8 cellular contexts compared by ENCODE assay signal in the genomic region with DNA sequence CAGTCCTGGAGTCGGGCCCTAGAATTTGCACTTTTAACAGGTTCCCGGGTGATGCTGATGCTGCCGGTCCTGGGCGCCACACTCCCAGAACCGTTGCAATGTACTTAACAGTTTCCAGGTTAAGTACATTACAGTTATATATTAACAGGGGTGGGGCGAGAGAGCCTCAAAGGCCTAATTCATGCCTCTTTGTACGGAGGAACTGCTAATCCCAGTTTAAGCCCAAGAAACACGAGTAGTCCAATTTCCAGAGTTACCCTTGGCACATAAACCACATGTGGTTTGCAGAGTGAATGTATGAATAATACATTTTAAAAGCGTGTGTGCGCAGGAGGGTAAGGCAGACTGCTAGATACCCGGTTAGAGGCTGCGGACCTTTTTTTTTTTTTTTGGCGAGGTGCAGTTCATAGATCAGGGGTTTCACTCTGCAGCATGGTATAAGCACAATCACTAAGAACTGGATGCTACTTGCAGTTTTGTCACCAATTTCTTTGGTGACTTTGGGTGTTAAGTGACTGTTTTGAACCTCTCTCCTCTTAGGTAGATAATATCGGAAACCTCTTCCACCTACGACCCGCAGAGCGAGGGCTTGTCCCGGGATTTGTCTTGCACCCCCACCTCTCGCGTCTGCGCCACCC. TPM values are rescaled to one million over a fixed set of nuclear protein-coding genes. Genes with fewer than 3 reads are reported as not detected.
DNase-seq lines count a peak whose midpoint lies in the region; ATAC-seq, FAIRE-seq and TF ChIP-seq lines count a peak whose summit lies in the region.

No MANE protein-coding gene starts in this region.

- ATAC-seq in HG02571 (IDR thresholded peaks at IDR 0.05; ENCODE audit: unreplicated experiment): peak; percentile 3

- H3K27ac Mint-ChIP-seq in astrocyte (ENCODE audit: unreplicated experiment): no peak overlapping the region

- TF ChIP-seq CTCF in GM12865 (IDR thresholded peaks at IDR 0.05; ENCODE audit: insufficient read depth, low read depth, low read length, missing control alignments) (peak; percentile 44), astrocyte (IDR thresholded peaks at IDR 0.05; ENCODE audit: insufficient read depth, low read depth, low read length) (no peak), stomach (IDR thresholded peaks at IDR 0.05) (peak in 2 of 7 experiments; percentile 30 to 35)

- H3K4me1 ChIP-seq in astrocyte (ENCODE audit: insufficient read depth, low read length): peaks cover 8% of the 10 kb centered on the region
- H3K4me1 ChIP-seq in stomach: peaks cover 29 to 56% (median 36%) of the 10 kb centered on the region in 4 donors

- peak overlapping the region; percentile 94 for H3K9ac ChIP-seq in astrocyte (ENCODE audit: low read length)

- H3K27ac ChIP-seq in astrocyte (ENCODE audit: low read depth, low read length): peak overlapping the region; percentile 75
- H3K27ac ChIP-seq in stomach: peak overlapping the region; percentile 75 to 90 (median 86)

- H3K27me3 ChIP-seq in MG63 (no peaks in the 10 kb centered on the region), astrocyte (ENCODE audit: insufficient read depth, low read length) (no peaks in the 10 kb centered on the region), stomach (no peaks in the 10 kb centered on the region)

- H3K4me1 Mint-ChIP-seq in astrocyte (ENCODE audit: low read depth, unreplicated experiment): peaks cover 12% of the 10 kb centered on the region

- H3K4me3 ChIP-seq in GM12865 (ENCODE audit: low read depth, low read length) (peak overlapping the region; percentile 90), MG63 (peak overlapping the region; percentile 85), astrocyte (ENCODE audit: insufficient read depth, low read depth, low read length) (peak overlapping the region; percentile 89), stomach (peak overlapping the region; percentile 68 to 97 (median 80))

- no peak for TF ChIP-seq EP300 in stomach (IDR thresholded peaks at IDR 0.05)

- H3K9me3 ChIP-seq in MG63: no peaks in the 10 kb centered on the region
- no peaks in the 10 kb centered on the region for H3K9me3 ChIP-seq in astrocyte (ENCODE audit: insufficient read depth, low read depth, low read length)
- no peaks in the 10 kb centered on the region for H3K9me3 ChIP-seq in stomach

- H2AFZ ChIP-seq in astrocyte (ENCODE audit: low read depth, low read length): peak overlapping the region; percentile 99

- intact Hi-C loops in stomach (cut with DNase I; ENCODE audit: low total_unique reads): no loop called here

- H3K79me2 ChIP-seq in astrocyte (ENCODE audit: insufficient read depth, low read length): peaks cover 62% of the 10 kb centered on the region

- peak overlapping the region; percentile 98 for H3K4me2 ChIP-seq in astrocyte (ENCODE audit: low read length)

- peaks cover 13% of the 10 kb centered on the region for H4K20me1 ChIP-seq in astrocyte (ENCODE audit: insufficient read depth, low read length)

- H3K36me3 Mint-ChIP-seq in astrocyte (ENCODE audit: low read depth, unreplicated experiment): peaks cover 4% of the 10 kb centered on the region

- TF ChIP-seq POLR2A in stomach (IDR thresholded peaks at IDR 0.05): no peak

- H3K36me3 ChIP-seq in MG63 (peaks cover 36% of the 10 kb centered on the region), astrocyte (ENCODE audit: insufficient read depth, low read length) (peaks cover 5% of the 10 kb centered on the region), stomach (peaks cover 19 to 26% (median 20%) of the 10 kb centered on the region in 4 donors)

- H3K4me3 Mint-ChIP-seq in astrocyte (ENCODE audit: unreplicated experiment): no peak overlapping the region

- FAIRE-seq in astrocyte (lab: Jason Lieb, UNC): no peak

- 0 to 1% (median 1%) methylated on average over 20 to 21 of the region's 21 CpGs for WGBS in stomach, 5 donors

- no peaks in the 10 kb centered on the region for H3K27me3 Mint-ChIP-seq in astrocyte (ENCODE audit: low read depth, unreplicated experiment)

- peak; percentile 4 for DNase-seq in A172 (ENCODE audit: low spot score)
- DNase-seq in GM12865 (ENCODE audit: low read depth): peak; percentile 28
- DNase-seq in MG63: peak; percentile 18
- peak; percentile 54 for DNase-seq in astrocyte (ENCODE audit: low read depth)
- DNase-seq in iPS-NIHi7 (ENCODE audit: extremely low spot score): peak; percentile 35
- no peak for DNase-seq in stomach
- no peak for DNase-seq in DMS153 treated with DMSO at 0.1 percent for 48 hours (lab: John Stamatoyannopoulos, UW; ENCODE audit: unreplicated experiment)

- H3K9me3 Mint-ChIP-seq in astrocyte (ENCODE audit: unreplicated experiment): no peaks in the 10 kb centered on the region

RNA-seq across cellular contexts. Expression of gene COX11, which starts 0.7 kb away (rescaled TPM):
- total RNA-seq in A172 (2014; rRNA removed; shearing (Covaris generic)): 90.2 and 92.6 TPM in 2 replicates
- 45.4 and 79.6 TPM in 2 replicates for total RNA-seq in MG63 (2014; rRNA removed; shearing (Covaris generic); ENCODE audit: low replicate concordance)
- 36.4 TPM in 2 replicates for total RNA-seq in astrocyte
- total RNA-seq in stomach: 10 to 100 TPM; 19.8 to 95.6 (median 55.4) TPM
- 10 to 100 TPM; 18.5 to 23.8 (median 21.0) TPM for polyA plus RNA-seq in stomach

RNA-seq across cellular contexts. Expression of gene STXBP4, which starts 0.8 kb away (rescaled TPM):
- total RNA-seq in A172 (2014; rRNA removed; shearing (Covaris generic)): 12.8 and 32.4 TPM in 2 replicates
- 12.7 and 28.1 TPM in 2 replicates for total RNA-seq in MG63 (2014; rRNA removed; shearing (Covaris generic); ENCODE audit: low replicate concordance)
- total RNA-seq in astrocyte (11.3 and 12.6 TPM in 2 replicates), stomach (10 to 100 TPM in 3 of 5 donors, 1 to 10 TPM in 2; 1.4 to 65.3 (median 20.5) TPM)
- 1 to 10 TPM in 2 of 3 donors, under 1 TPM in 1; 0.68 to 3.4 (median 3.1) TPM for polyA plus RNA-seq in stomach

Comparison
In these comparisons a context has a peak if more than half of its experiments do, and no peak if none do; other contexts are left out.
1. DNase-seq: peak in A172 (single experiment), GM12865 (single experiment), MG63 (single experiment), astrocyte (single experiment) and iPS-NIHi7 (single experiment); none in stomach (single experiment) and DMS153 treated with DMSO at 0.1 percent for 48 hours (single experiment).
2. Peak in every context shown above with its lines, with median percentiles within 50 percentile points of each other: H3K4me3 ChIP-seq.